Comparison of ENCODE assay signal across 8 cellular contexts in the genomic region with DNA sequence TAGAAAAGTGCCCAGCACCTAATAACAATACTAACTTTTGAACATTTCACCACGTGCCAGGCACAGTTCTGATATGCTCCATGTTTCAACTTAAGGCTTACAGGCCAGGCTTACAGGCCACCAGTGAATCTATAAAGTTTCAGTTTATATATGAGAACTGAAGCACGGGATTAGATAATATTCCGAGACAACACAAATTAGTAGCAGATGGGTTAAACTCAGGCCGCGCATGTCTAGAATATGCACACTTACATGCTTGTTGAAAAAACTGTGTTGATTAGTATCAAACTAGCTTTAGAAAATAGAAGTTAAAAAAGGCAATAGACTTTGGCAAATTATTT.
DNase-seq lines count a peak whose midpoint lies in the region; ATAC-seq and TF ChIP-seq lines count a peak whose summit lies in the region.

No MANE protein-coding gene starts in this region.

- H3K36me3 Mint-ChIP-seq in memory B cell (no peaks in the 10 kb centered on the region), H9 (ENCODE audit: insufficient read depth in 1 of 3, low read depth in 3 of 3) (peaks cover 0 to 6% (median 5%) of the 10 kb centered on the region in 3 experiments; a peak in 4 of 7 replicates)

- no peaks in the 10 kb centered on the region for H3K27me3 ChIP-seq in right atrium auricular region
- H3K27me3 ChIP-seq in uterus, result no peaks in the 10 kb centered on the region
- no peaks in the 10 kb centered on the region for H3K27me3 ChIP-seq in H9 (ENCODE audit: insufficient read depth, low read length)

- in situ Hi-C loops in astrocyte of the spinal cord (cut with HindIII; ENCODE audit: low sequenced_read_pairs), result no loop called here

- no peak overlapping the region for H2BK12ac ChIP-seq in H9 (ENCODE audit: insufficient read length, low read depth, low read length)

- H3K9me3 Mint-ChIP-seq in memory B cell (no peaks in the 10 kb centered on the region), H9 (peaks cover 3 to 13% of the 10 kb centered on the region in 2 experiments; a peak in 4 of 5 replicates)

- H2AK5ac ChIP-seq in H9 (ENCODE audit: insufficient read length, low read length), result no peak overlapping the region

- no peak overlapping the region for H2BK5ac ChIP-seq in H9 (ENCODE audit: insufficient read length, low read length)

- H4K8ac ChIP-seq in H9 (replicated peaks; ENCODE audit: insufficient read length, low read depth, low read length), result no peak overlapping the region

- intact Hi-C loops in Right ventricle myocardium superior (cut with DNase I) (no loop called here), uterus (cut with DNase I; ENCODE audit: low total_unique reads) (no loop called here)

- no peak overlapping the region for H2AFZ ChIP-seq in H9 (ENCODE audit: low read length)

- H3K4me1 ChIP-seq in right atrium auricular region (peaks cover 0 to 11% of the 10 kb centered on the region in 2 donors), uterus (no peaks in the 10 kb centered on the region), H9 (ENCODE audit: insufficient read depth, low read length) (no peaks in the 10 kb centered on the region)

- no peak overlapping the region for H2BK15ac ChIP-seq in H9 (ENCODE audit: low read depth, low read length)

- no peak overlapping the region for H3K14ac ChIP-seq in H9 (ENCODE audit: insufficient read depth, low read length)

- no peak overlapping the region for H3K18ac ChIP-seq in H9 (ENCODE audit: insufficient read length, low read depth, low read length)

- H3K9me3 ChIP-seq in right atrium auricular region, result no peaks in the 10 kb centered on the region
- H3K9me3 ChIP-seq in uterus, result no peaks in the 10 kb centered on the region
- H3K9me3 ChIP-seq in H9 (ENCODE audit: control insufficient read depth, low read depth, low read length), result no peaks in the 10 kb centered on the region

- H3K56ac ChIP-seq in H9 (ENCODE audit: insufficient read length, low read depth, low read length), result no peak overlapping the region

- H4K5ac ChIP-seq in H9 (ENCODE audit: insufficient read length, low read depth, low read length), result no peak overlapping the region

- no peaks in the 10 kb centered on the region for H4K20me1 ChIP-seq in H9 (ENCODE audit: control insufficient read depth, insufficient read depth, insufficient read length)

- no peak overlapping the region for H3K4me2 ChIP-seq in H9 (ENCODE audit: insufficient read depth, insufficient read length, low read length)

- TF ChIP-seq CTCF in right atrium auricular region (IDR thresholded peaks at IDR 0.05), result no peak
- TF ChIP-seq CTCF in astrocyte of the spinal cord (IDR thresholded peaks at IDR 0.05; ENCODE audit: low read depth, low read length), result no peak
- no peak for TF ChIP-seq CTCF in uterus (IDR thresholded peaks at IDR 0.05)
- TF ChIP-seq CTCF in H9 (conservative IDR thresholded peaks at IDR 0.05), result no peak

- H2BK20ac ChIP-seq in H9 (ENCODE audit: low read depth, low read length, poor library complexity, severe bottlenecking), result no peak overlapping the region

- peak overlapping the region in 1 of 2 donors; percentile 94 for H3K4me3 ChIP-seq in right atrium auricular region
- H3K4me3 ChIP-seq in astrocyte of the spinal cord (ENCODE audit: low read depth, low read length), result peak overlapping the region; percentile 68
- peak overlapping the region in 1 of 2 donors; percentile 5 for H3K4me3 ChIP-seq in uterus

- H3T11ph ChIP-seq in H9 (ENCODE audit: low read length), result no peak overlapping the region

- H4K91ac ChIP-seq in H9 (ENCODE audit: insufficient read length, low read depth, low read length), result no peak overlapping the region

- no CpG with 5 or more reads among the region's 5 CpGs for WGBS in H9 (ENCODE audit: extremely low coverage, insufficient read length, low lambda C conversion rate)

- no peaks in the 10 kb centered on the region for H3K23me2 ChIP-seq in H9 (ENCODE audit: insufficient read length, low read depth, low read length, poor library complexity, severe bottlenecking)

- no peak overlapping the region for H3K4ac ChIP-seq in H9 (ENCODE audit: low read depth, low read length)

- TF ChIP-seq POLR2A in uterus (IDR thresholded peaks at IDR 0.05), result no peak

- no peaks in the 10 kb centered on the region for H3K79me2 ChIP-seq in H9 (ENCODE audit: insufficient read depth, low read length)

- DNase-seq in right atrium auricular region (ENCODE audit: low spot score) (no peak), Right ventricle myocardium superior (no peak), astrocyte of the spinal cord (ENCODE audit: low read depth, low spot score) (no peak), memory B cell (ENCODE audit: low spot score in 2 of 2) (no peak), uterus (no peak), H9 (no peak), inferior parietal cortex (ENCODE audit: extremely low spot score) (no peak), HK-2 (ENCODE audit: unreplicated experiment) (no peak)

- no peaks in the 10 kb centered on the region for H3K79me1 ChIP-seq in H9 (ENCODE audit: insufficient read depth, low read depth, low read length, poor library complexity, severe bottlenecking)

- H3K4me1 Mint-ChIP-seq in memory B cell, result peaks cover 6% of the 10 kb centered on the region
- H3K4me1 Mint-ChIP-seq in H9, result no peaks in the 10 kb centered on the region

- ATAC-seq in Right ventricle myocardium superior (ENCODE audit: poor library complexity) (no peak), memory B cell (ENCODE audit: low read depth) (no peak)

- H3K23ac ChIP-seq in H9 (ENCODE audit: insufficient read length, low read depth, low read length), result no peak overlapping the region

- H3K27me3 Mint-ChIP-seq in memory B cell (no peaks in the 10 kb centered on the region), H9 (ENCODE audit: low read depth) (no peaks in the 10 kb centered on the region)

- no peak overlapping the region for H3K9ac ChIP-seq in H9 (ENCODE audit: extremely low read depth, insufficient read length, low read length)

- H3K36me3 ChIP-seq in right atrium auricular region (no peaks in the 10 kb centered on the region), uterus (no peaks in the 10 kb centered on the region)

- H3K4me3 Mint-ChIP-seq in memory B cell, result peak overlapping the region; percentile 82
- H3K4me3 Mint-ChIP-seq in H9, result peak overlapping the region in 1 of 2 experiments; percentile 71; a peak in 3 of 5 replicates

- no peak overlapping the region for H2BK120ac ChIP-seq in H9 (ENCODE audit: low read depth, low read length, poor library complexity, severe bottlenecking)

- H3K27ac ChIP-seq in right atrium auricular region (peak overlapping the region; percentile 84 to 91), uterus (peak overlapping the region; percentile 69 to 85), H9 (ENCODE audit: insufficient read length, low read depth, low read length) (no peak overlapping the region)

- H3K27ac Mint-ChIP-seq in memory B cell, result peak overlapping the region; percentile 17
- H3K27ac Mint-ChIP-seq in H9, result no peak overlapping the region
